ENCODE assay signal across 1 cellular context in the genomic region with DNA sequence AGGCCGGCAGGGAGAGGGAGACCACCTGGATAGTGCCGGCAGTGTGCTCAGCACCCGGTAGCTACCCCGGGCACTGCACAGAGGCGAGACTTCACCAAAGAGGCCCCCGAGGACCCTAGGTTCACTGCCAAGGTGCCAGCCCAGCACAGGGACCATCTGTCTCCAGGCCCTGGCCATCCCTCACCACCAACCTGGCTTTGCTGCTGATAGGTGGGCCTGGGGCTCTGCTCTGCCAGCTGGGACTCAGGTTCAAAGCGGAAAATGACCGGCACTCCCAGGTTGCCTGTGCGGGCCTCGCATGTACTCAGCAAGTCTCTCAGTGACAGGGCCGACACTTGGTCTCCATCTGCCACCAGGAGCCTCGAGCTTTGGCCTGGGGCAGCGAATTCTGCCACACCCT.
TF ChIP-seq lines count a peak whose summit lies in the region.

No MANE protein-coding gene starts in this region.

TF ChIP-seq in WTC11, 78 proteins besides CTCF, POLR2A, EP300 and RAD21 (continued from another document):
- TF ChIP-seq, protein P1, sequence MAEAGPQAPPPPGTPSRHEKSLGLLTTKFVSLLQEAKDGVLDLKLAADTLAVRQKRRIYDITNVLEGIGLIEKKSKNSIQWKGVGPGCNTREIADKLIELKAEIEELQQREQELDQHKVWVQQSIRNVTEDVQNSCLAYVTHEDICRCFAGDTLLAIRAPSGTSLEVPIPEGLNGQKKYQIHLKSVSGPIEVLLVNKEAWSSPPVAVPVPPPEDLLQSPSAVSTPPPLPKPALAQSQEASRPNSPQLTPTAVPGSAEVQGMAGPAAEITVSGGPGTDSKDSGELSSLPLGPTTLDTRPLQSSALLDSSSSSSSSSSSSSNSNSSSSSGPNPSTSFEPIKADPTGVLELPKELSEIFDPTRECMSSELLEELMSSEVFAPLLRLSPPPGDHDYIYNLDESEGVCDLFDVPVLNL (CRISPR knock-in tag; IDR thresholded peaks at IDR 0.05; ENCODE audit: borderline replicate concordance, low read depth) = no peak
- TF ChIP-seq CREB1 (CRISPR knock-in tag; IDR thresholded peaks at IDR 0.05) (no peak), IRF2 (CRISPR knock-in tag; IDR thresholded peaks at IDR 0.05; ENCODE audit: borderline replicate concordance, low read depth) (no peak), ATF1 (CRISPR knock-in tag; IDR thresholded peaks at IDR 0.05) (no peak), ZSCAN18 (CRISPR knock-in tag; IDR thresholded peaks at IDR 0.05) (no peak), ZNF416 (CRISPR knock-in tag; IDR thresholded peaks at IDR 0.05) (no peak), CREM (CRISPR knock-in tag; IDR thresholded peaks at IDR 0.05) (no peak), ZNF532 (CRISPR knock-in tag; IDR thresholded peaks at IDR 0.05; ENCODE audit: borderline replicate concordance) (no peak)
- TF ChIP-seq, protein P2, sequence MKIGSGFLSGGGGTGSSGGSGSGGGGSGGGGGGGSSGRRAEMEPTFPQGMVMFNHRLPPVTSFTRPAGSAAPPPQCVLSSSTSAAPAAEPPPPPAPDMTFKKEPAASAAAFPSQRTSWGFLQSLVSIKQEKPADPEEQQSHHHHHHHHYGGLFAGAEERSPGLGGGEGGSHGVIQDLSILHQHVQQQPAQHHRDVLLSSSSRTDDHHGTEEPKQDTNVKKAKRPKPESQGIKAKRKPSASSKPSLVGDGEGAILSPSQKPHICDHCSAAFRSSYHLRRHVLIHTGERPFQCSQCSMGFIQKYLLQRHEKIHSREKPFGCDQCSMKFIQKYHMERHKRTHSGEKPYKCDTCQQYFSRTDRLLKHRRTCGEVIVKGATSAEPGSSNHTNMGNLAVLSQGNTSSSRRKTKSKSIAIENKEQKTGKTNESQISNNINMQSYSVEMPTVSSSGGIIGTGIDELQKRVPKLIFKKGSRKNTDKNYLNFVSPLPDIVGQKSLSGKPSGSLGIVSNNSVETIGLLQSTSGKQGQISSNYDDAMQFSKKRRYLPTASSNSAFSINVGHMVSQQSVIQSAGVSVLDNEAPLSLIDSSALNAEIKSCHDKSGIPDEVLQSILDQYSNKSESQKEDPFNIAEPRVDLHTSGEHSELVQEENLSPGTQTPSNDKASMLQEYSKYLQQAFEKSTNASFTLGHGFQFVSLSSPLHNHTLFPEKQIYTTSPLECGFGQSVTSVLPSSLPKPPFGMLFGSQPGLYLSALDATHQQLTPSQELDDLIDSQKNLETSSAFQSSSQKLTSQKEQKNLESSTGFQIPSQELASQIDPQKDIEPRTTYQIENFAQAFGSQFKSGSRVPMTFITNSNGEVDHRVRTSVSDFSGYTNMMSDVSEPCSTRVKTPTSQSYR (CRISPR knock-in tag; IDR thresholded peaks at IDR 0.05) = no peak
TF ChIP-seq in WTC11: peak in this region for 0.
